In genomic region chr4:182975806-182976205, GRCh38 we compare ENCODE assay signal across 8 cellular contexts. TPM values are rescaled to one million over a fixed set of nuclear protein-coding genes. Genes with fewer than 3 reads are reported as not detected.
DNase-seq lines count a peak whose midpoint lies in the region; ATAC-seq and TF ChIP-seq lines count a peak whose summit lies in the region.

No MANE protein-coding gene starts in this region.

- no peaks in the 10 kb centered on the region for H3K9me3 ChIP-seq in Peyer's patch

- H3K27ac Mint-ChIP-seq in chondrocyte (ENCODE audit: unreplicated experiment): peak overlapping the region; percentile 78

- H3K27ac ChIP-seq in Peyer's patch: no peak overlapping the region

- no peak for TF ChIP-seq POLR2A in Peyer's patch (IDR thresholded peaks at IDR 0.05)

- H3K27me3 ChIP-seq in Peyer's patch: no peaks in the 10 kb centered on the region

- peaks cover 27% of the 10 kb centered on the region for H3K4me1 Mint-ChIP-seq in chondrocyte (ENCODE audit: low read depth)

- H3K4me3 ChIP-seq in Peyer's patch: no peak overlapping the region

- peak; percentile 75 for ATAC-seq in GM21447 (IDR thresholded peaks at IDR 0.05; ENCODE audit: unreplicated experiment)

- no peak overlapping the region for H3K4me3 Mint-ChIP-seq in chondrocyte (ENCODE audit: unreplicated experiment)

- H3K4me1 ChIP-seq in Peyer's patch: no peaks in the 10 kb centered on the region

- H3K27me3 Mint-ChIP-seq in chondrocyte (ENCODE audit: low read depth): no peaks in the 10 kb centered on the region

- no peaks in the 10 kb centered on the region for H3K36me3 ChIP-seq in Peyer's patch

- peaks cover 2% of the 10 kb centered on the region for H3K36me3 Mint-ChIP-seq in chondrocyte (ENCODE audit: low read depth)

- H3K9me3 Mint-ChIP-seq in chondrocyte (ENCODE audit: low read depth): peaks cover 8% of the 10 kb centered on the region

- TF ChIP-seq CTCF in chondrocyte (IDR thresholded peaks at IDR 0.05) (no peak), Peyer's patch (IDR thresholded peaks at IDR 0.05) (no peak)

- DNase-seq in EL (peak; percentile 90), HS-5 (ENCODE audit: low read depth) (peak; percentile 76), chondrocyte (ENCODE audit: low spot score) (no peak), NCI-H187 treated with DMSO at 0.1 percent for 48 hours (lab: John Stamatoyannopoulos, UW) (no peak), Peyer's patch (no peak), NCI-H2081 (lab: John Stamatoyannopoulos, UW) (no peak), cerebellar nuclear complex (lab: John Stamatoyannopoulos, UW) (no peak)

RNA-seq across cellular contexts. Expression of gene DCTD, which starts 58.6 kb away (rescaled TPM):
- total RNA-seq in chondrocyte (127 to 131 TPM (median 130 TPM) in 3 replicates), Peyer's patch (10 to 100 TPM; 21.7 to 42.1 (median 28.4) TPM)

Comparison
In these comparisons a context has a peak if more than half of its experiments do, and no peak if none do; other contexts are left out.
1. DNase-seq: peak in EL (single experiment) and HS-5 (single experiment); none in chondrocyte (single experiment), NCI-H187 treated with DMSO at 0.1 percent for 48 hours (single experiment), Peyer's patch (0 of 3), NCI-H2081 (0 of 2) and cerebellar nuclear complex (0 of 2).